17 cellular contexts compared by ENCODE assay signal in the genomic region with DNA sequence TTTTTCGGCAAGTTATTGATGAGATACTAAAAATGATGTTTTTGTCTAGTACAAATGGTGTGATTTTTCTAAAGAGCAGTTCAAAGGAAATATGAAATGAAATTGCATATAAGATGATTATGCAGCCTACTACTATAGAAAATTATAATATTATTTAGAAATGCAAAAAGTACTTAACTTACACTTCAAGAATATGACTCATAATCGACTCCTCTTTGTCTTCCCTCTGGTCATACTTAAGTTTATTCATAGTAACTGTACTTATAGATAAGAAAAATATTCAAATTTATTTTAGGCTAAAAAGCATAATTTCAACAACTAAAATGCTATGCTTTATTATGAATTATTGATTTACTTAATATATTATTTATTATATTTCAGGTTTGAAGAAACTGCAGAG. TPM values are rescaled to one million over a fixed set of nuclear protein-coding genes. Genes with fewer than 3 reads are reported as not detected.
DNase-seq lines count a peak whose midpoint lies in the region; ATAC-seq, FAIRE-seq and TF ChIP-seq lines count a peak whose summit lies in the region.
"Had no signal": no experiment of that assay in that cellular context is flagged by ENCODE, and none has a peak within 500 bp of the region (broad histone marks: within the 10 kb centered on the region; RNA-seq: fewer than 3 reads in every experiment).

No MANE protein-coding gene starts in this region.

- in situ Hi-C loops in HepG2 (cut with HindIII; ENCODE audit: extremely low pct_ligation_motif_present, low pct_unique_long_range_greater_than_20kb), result no loop called here

- TF ChIP-seq EP300 in SK-N-SH (IDR thresholded peaks at IDR 0.05; ENCODE audit: borderline replicate concordance in 1 of 2, low read depth in 1 of 2, low read length in 1 of 2) (no peak), HepG2 (IDR thresholded peaks at IDR 0.05; ENCODE audit: low read depth in 2 of 2, low read length in 2 of 2) (no peak), HepG2 (CRISPR knock-in tag; IDR thresholded peaks at IDR 0.05; ENCODE audit: borderline replicate concordance) (no peak)

- H3K27ac ChIP-seq in SK-N-SH (ENCODE audit: low read depth in 2 of 2, low read length in 1 of 2) (no peak overlapping the region; a peak in 1 of 4 replicates), endothelial cell of umbilical vein (ENCODE audit: insufficient read depth, low read depth, low read length) (no peak overlapping the region), HepG2 (ENCODE audit: extremely low read length, insufficient read depth, low read length) (no peak overlapping the region)
- H3K27ac ChIP-seq: HL-60, Peyer's patch had no signal

- H3K4me1 ChIP-seq in SK-N-SH (ENCODE audit: control insufficient read depth in 1 of 2, insufficient read depth in 2 of 2, low read depth in 1 of 2, low read length in 1 of 2) (peaks cover 10% of the 10 kb centered on the region in 2 experiments; a peak in 3 of 4 replicates), endothelial cell of umbilical vein (ENCODE audit: control insufficient read depth, extremely low read depth, insufficient read depth, low read length) (peaks cover 3% of the 10 kb centered on the region), HepG2 (ENCODE audit: insufficient read depth, low read length) (no peaks in the 10 kb centered on the region)
- H3K4me1 ChIP-seq: Peyer's patch had no signal

- POLR2A ChIA-PET in SK-N-SH (lab: Yijun Ruan, JAX) (no interaction called here), endothelial cell of umbilical vein (lab: Charles Lee) (no interaction called here), HepG2 (lab: Yijun Ruan, JAX) (no interaction called here)

- no peak for TF ChIP-seq POLR2A in endothelial cell of umbilical vein (IDR thresholded peaks at IDR 0.05; ENCODE audit: low read depth, low read length)
- TF ChIP-seq POLR2A in HepG2 (IDR thresholded peaks at IDR 0.05; ENCODE audit: insufficient read depth in 1 of 2, low read depth in 2 of 2, low read length in 2 of 2), result no peak

- no peak for TF ChIP-seq RAD21 in SK-N-SH (IDR thresholded peaks at IDR 0.05; ENCODE audit: low read length)
- no peak for TF ChIP-seq RAD21 in HepG2 (CRISPR knock-in tag; IDR thresholded peaks at IDR 0.05)

- no peaks in the 10 kb centered on the region for H3K27me3 Mint-ChIP-seq in activated T-helper 2 cell treated with anti-CD3 and anti-CD28 coated beads, Interferon-gamma antibody, Interleukin-2, Interleukin-4, amounts not matched to agents 10 μg/mL and 5 μg/mL and 100 μg/mL, durations not matched to agents 14 hours and 24 hours and 36 hours (ENCODE audit: low read depth)
- H3K27me3 Mint-ChIP-seq: IgD-negative memory B cell had no signal

- no peaks in the 10 kb centered on the region for H3K9me2 ChIP-seq in SK-N-SH

- intact Hi-C loops in endothelial cell of umbilical vein (cut with micrococcal nuclease) (loop anchor here (10.0 kb wide), 2 partner anchors 192 to 982 kb away; partner anchors contain the start of gene HMGB2), posterior cingulate gyrus (cut with DNase I) (loop anchor here (5.0 kb wide), 1 partner anchor 95 kb away; no protein-coding TSS in a partner anchor), HepG2 (cut with micrococcal nuclease; ENCODE audit: unreplicated experiment) (no loop called here)
- intact Hi-C loops in activated T-helper 2 cell treated with anti-CD3 and anti-CD28 coated beads, Interferon-gamma antibody, Interleukin-2, Interleukin-4, amounts not matched to agents 10 μg/mL and 5 μg/mL and 100 μg/mL, durations not matched to agents 14 hours and 24 hours and 36 hours (cut with micrococcal nuclease), result no loop called here

- H3K79me2 ChIP-seq in SK-N-SH (ENCODE audit: insufficient read depth) (no peaks in the 10 kb centered on the region), endothelial cell of umbilical vein (ENCODE audit: control insufficient read depth, insufficient read depth, low read length) (no peaks in the 10 kb centered on the region), HepG2 (ENCODE audit: insufficient read depth, low read length) (no peaks in the 10 kb centered on the region)

- H3K4me1 Mint-ChIP-seq in activated T-helper 2 cell treated with anti-CD3 and anti-CD28 coated beads, Interferon-gamma antibody, Interleukin-2, Interleukin-4, amounts not matched to agents 10 μg/mL and 5 μg/mL and 100 μg/mL, durations not matched to agents 14 hours and 24 hours and 36 hours (ENCODE audit: low read depth), result peaks cover 3% of the 10 kb centered on the region
- H3K4me1 Mint-ChIP-seq: CD14-positive monocyte had no signal

- no peaks in the 10 kb centered on the region for H4K20me1 ChIP-seq in SK-N-SH (ENCODE audit: insufficient read depth)
- no peaks in the 10 kb centered on the region for H4K20me1 ChIP-seq in endothelial cell of umbilical vein (replicated peaks; ENCODE audit: control insufficient read depth, extremely low read depth, insufficient read depth, low read length)
- no peaks in the 10 kb centered on the region for H4K20me1 ChIP-seq in HepG2 (ENCODE audit: insufficient read depth, low read length)

- H3K4me3 Mint-ChIP-seq in activated T-helper 2 cell treated with anti-CD3 and anti-CD28 coated beads, Interferon-gamma antibody, Interleukin-2, Interleukin-4, amounts not matched to agents 10 μg/mL and 5 μg/mL and 100 μg/mL, durations not matched to agents 14 hours and 24 hours and 36 hours (ENCODE audit: low read depth), result no peak overlapping the region
- H3K4me3 Mint-ChIP-seq: CD14-positive monocyte, IgD-negative memory B cell had no signal

- no peaks in the 10 kb centered on the region for H3K9me3 Mint-ChIP-seq in activated T-helper 2 cell treated with anti-CD3 and anti-CD28 coated beads, Interferon-gamma antibody, Interleukin-2, Interleukin-4, amounts not matched to agents 10 μg/mL and 5 μg/mL and 100 μg/mL, durations not matched to agents 14 hours and 24 hours and 36 hours
- H3K9me3 Mint-ChIP-seq: CD14-positive monocyte, IgD-negative memory B cell had no signal

- BruUV-seq in endothelial cell of umbilical vein (replicated peaks; lab: Mats Ljungman, UMichigan) (no TSS peak), HepG2 (replicated peaks; lab: Mats Ljungman, UMichigan) (no TSS peak)

- H2AFZ ChIP-seq in SK-N-SH (ENCODE audit: low read depth) (no peak overlapping the region), endothelial cell of umbilical vein (ENCODE audit: low read depth, low read length) (no peak overlapping the region), HepG2 (ENCODE audit: low read length) (no peak overlapping the region)

- CTCF ChIA-PET in SK-N-SH (lab: Yijun Ruan, JAX) (no interaction called here), endothelial cell of umbilical vein (lab: Charles Lee) (no interaction called here), HepG2 (lab: Yijun Ruan, JAX; ENCODE audit: low intra/inter-chr PET ratio, low total read pairs) (interaction anchor here (0.7 kb wide), 1 partner anchor 95 kb away, joined by 3 read pairs; no protein-coding TSS in a partner anchor)

- H3K9ac ChIP-seq in SK-N-SH (no peak overlapping the region), endothelial cell of umbilical vein (replicated peaks; ENCODE audit: extremely low read depth, insufficient read depth, low read length) (no peak overlapping the region), HepG2 (ENCODE audit: insufficient read depth, low read depth, low read length) (no peak overlapping the region)

- no peaks in the 10 kb centered on the region for H3K9me1 ChIP-seq in endothelial cell of umbilical vein (replicated peaks; ENCODE audit: control insufficient read depth, extremely low read depth, insufficient read depth, low read length)

- peaks cover 9% of the 10 kb centered on the region for H3F3A ChIP-seq in SK-N-SH (replicated peaks; ENCODE audit: insufficient read depth)

- H3K27ac Mint-ChIP-seq in activated T-helper 2 cell treated with anti-CD3 and anti-CD28 coated beads, Interferon-gamma antibody, Interleukin-2, Interleukin-4, amounts not matched to agents 10 μg/mL and 5 μg/mL and 100 μg/mL, durations not matched to agents 14 hours and 24 hours and 36 hours, result no peak overlapping the region
- H3K27ac Mint-ChIP-seq: CD14-positive monocyte, IgD-negative memory B cell had no signal

- no peaks in the 10 kb centered on the region for H3K9me3 ChIP-seq in SK-N-SH
- no peaks in the 10 kb centered on the region for H3K9me3 ChIP-seq in endothelial cell of umbilical vein (replicated peaks; ENCODE audit: control insufficient read depth, insufficient read depth, low read length)
- no peaks in the 10 kb centered on the region for H3K9me3 ChIP-seq in HepG2 (ENCODE audit: low read length)
- H3K9me3 ChIP-seq: MG63, Peyer's patch had no signal

- H3K27me3 ChIP-seq in SK-N-SH (ENCODE audit: insufficient read depth) (no peaks in the 10 kb centered on the region), endothelial cell of umbilical vein (ENCODE audit: control insufficient read depth in 2 of 2, insufficient read depth in 2 of 2, low read length in 2 of 2) (no peaks in the 10 kb centered on the region), HepG2 (ENCODE audit: control insufficient read depth in 1 of 2, insufficient read depth in 2 of 2, low read length in 2 of 2) (no peaks in the 10 kb centered on the region)
- H3K27me3 ChIP-seq: MG63, Peyer's patch had no signal

- ATAC-seq in SK-N-SH treated with all-trans-retinoic acid at 6 μM for 48 hours, result no peak
- ATAC-seq in HepG2, result no peak

- no peak for DNase-seq in SK-N-SH
- no peak for DNase-seq in endothelial cell of umbilical vein (ENCODE audit: low read depth, low spot score)
- DNase-seq in iris pigment epithelial cell (ENCODE audit: low read depth), result peak; percentile 25
- no peak for DNase-seq in posterior cingulate gyrus
- no peak for DNase-seq in HepG2 (ENCODE audit: low spot score)
- DNase-seq in activated T-helper 2 cell treated with anti-CD3 and anti-CD28 coated beads, Interferon-gamma antibody, Interleukin-2, Interleukin-4, amounts not matched to agents 10 μg/mL and 5 μg/mL and 100 μg/mL, durations not matched to agents 14 hours and 24 hours and 36 hours (ENCODE audit: low spot score), result no peak
- DNase-seq in NCI-H510A (lab: John Stamatoyannopoulos, UW), result no peak
- DNase-seq: H7, Kasumi-1, MG63, NCI-H1092, Peyer's patch, Right ventricle myocardium superior had no signal

- peaks cover 14% of the 10 kb centered on the region for H3K36me3 Mint-ChIP-seq in activated T-helper 2 cell treated with anti-CD3 and anti-CD28 coated beads, Interferon-gamma antibody, Interleukin-2, Interleukin-4, amounts not matched to agents 10 μg/mL and 5 μg/mL and 100 μg/mL, durations not matched to agents 14 hours and 24 hours and 36 hours (ENCODE audit: low read depth)

- H3K4me3 ChIP-seq in SK-N-SH (ENCODE audit: low read depth in 2 of 2, low read length in 1 of 2), result no peak overlapping the region
- H3K4me3 ChIP-seq in endothelial cell of umbilical vein (replicated peaks in 1 of 3; ENCODE audit: insufficient read depth in 1 of 3, low read depth in 1 of 3, low read length in 3 of 3), result no peak overlapping the region
- H3K4me3 ChIP-seq in HepG2 (replicated peaks in 1 of 3; ENCODE audit: insufficient read depth in 1 of 3, low read depth in 2 of 3, low read length in 3 of 3), result no peak overlapping the region
- H3K4me3 ChIP-seq: MG63, Peyer's patch had no signal

- 49% methylated on average over 2 of the region's 2 CpGs for WGBS in SK-N-SH (ENCODE audit: low lambda C conversion rate)
- WGBS in HepG2 (ENCODE audit: low lambda C conversion rate), result 48% methylated on average over 2 of the region's 2 CpGs

- dilution Hi-C loops in endothelial cell of umbilical vein (cut with MboI; ENCODE audit: extremely low pct_ligation_motif_present, low sequenced_read_pairs), result no loop called here

- H3K4me2 ChIP-seq in SK-N-SH (no peak overlapping the region), endothelial cell of umbilical vein (ENCODE audit: insufficient read depth, low read length) (no peak overlapping the region), HepG2 (ENCODE audit: low read depth, low read length) (no peak overlapping the region)

- peaks cover 21 to 42% of the 10 kb centered on the region in 2 experiments for H3K36me3 ChIP-seq in SK-N-SH (replicated peaks in 1 of 2; ENCODE audit: control insufficient read depth in 1 of 2, insufficient read depth in 2 of 2, low read length in 1 of 2)
- H3K36me3 ChIP-seq in endothelial cell of umbilical vein (ENCODE audit: control insufficient read depth in 2 of 2, extremely low read depth in 1 of 2, insufficient read depth in 2 of 2, low read length in 2 of 2), result no peaks in the 10 kb centered on the region
- peaks cover 3% of the 10 kb centered on the region in 2 experiments; a peak in 3 of 5 replicates for H3K36me3 ChIP-seq in HepG2 (replicated peaks in 1 of 2; ENCODE audit: control insufficient read depth in 1 of 2, insufficient read depth in 2 of 2, low read length in 2 of 2)

- FAIRE-seq in endothelial cell of umbilical vein (lab: Jason Lieb, UNC) (no peak), HepG2 (lab: Jason Lieb, UNC) (no peak)

- no peak for TF ChIP-seq CTCF in SK-N-SH (IDR thresholded peaks at IDR 0.05)
- TF ChIP-seq CTCF in endothelial cell of umbilical vein (IDR thresholded peaks at IDR 0.05; ENCODE audit: extremely low read depth in 1 of 2, insufficient read depth in 1 of 2, low read depth in 1 of 2, low read length in 2 of 2), result no peak
- no peak for TF ChIP-seq CTCF in HepG2 (CRISPR knock-in tag; IDR thresholded peaks at IDR 0.05)

RNA-seq across cellular contexts. Expression of gene CEP44, which starts 33.2 kb away (rescaled TPM):
- polyA plus RNA-seq in SK-N-SH (2012; rRNA removed) (3.8 and 7.3 TPM in 2 replicates), endothelial cell of umbilical vein (1.7 and 2.0 TPM in 2 replicates), HepG2 (2011; rRNA removed) (4.9 and 5.5 TPM in 2 replicates)
- polyA plus RNA-seq in SK-N-SH (2012; cell fraction: cytosol; rRNA removed), result 5.0 and 5.4 TPM in 2 replicates
- polyA plus RNA-seq in SK-N-SH (2012; cell fraction: nucleus; rRNA removed), result 7.8 and 16.3 TPM in 2 replicates
- total RNA-seq in endothelial cell of umbilical vein (8.2 and 13.0 TPM in 2 replicates), HepG2 (2016; rRNA removed; fragmentation: Illumina TruSeq; extraction: Trizol) (11.9 and 13.3 TPM in 2 replicates)
- 2.8 and 3.8 TPM in 2 replicates for polyA plus RNA-seq in endothelial cell of umbilical vein (2011; cell fraction: cytosol; rRNA removed)
- 5.4 and 7.6 TPM in 2 replicates for polyA plus RNA-seq in endothelial cell of umbilical vein (2011; cell fraction: nucleus; rRNA removed)
- 4.5 and 7.1 TPM in 2 replicates for polyA plus RNA-seq in endothelial cell of umbilical vein (2012)
- polyA minus RNA-seq in endothelial cell of umbilical vein, result 4.1 and 5.9 TPM in 2 replicates
- 11.0 TPM for polyA minus RNA-seq in endothelial cell of umbilical vein (2011; cell fraction: cytosol; rRNA and poly(A)+ RNA removed)
- polyA minus RNA-seq in endothelial cell of umbilical vein (2011; cell fraction: nucleus; rRNA and poly(A)+ RNA removed), result 7.0 and 9.0 TPM in 2 replicates
- 1.4 and 2.3 TPM in 2 replicates for total RNA-seq in HepG2 (2016; cell fraction: cytosol; rRNA removed; fragmentation: Illumina TruSeq; extraction: Trizol; ENCODE audit: low read depth)
- 11.2 and 18.1 TPM in 2 replicates for total RNA-seq in HepG2 (2016; cell fraction: insoluble cytoplasmic fraction; rRNA removed; fragmentation: Illumina TruSeq; extraction: Trizol)
- 3.9 and 5.3 TPM in 2 replicates for total RNA-seq in HepG2 (2016; cell fraction: membrane; rRNA removed; fragmentation: Illumina TruSeq; extraction: Trizol)
- 14.5 and 17.5 TPM in 2 replicates for total RNA-seq in HepG2 (2016; cell fraction: nucleus; rRNA removed; fragmentation: Illumina TruSeq; extraction: Trizol)
- 1.9 and 3.0 TPM in 2 replicates for polyA plus RNA-seq in HepG2 (2011; cell fraction: cytosol; rRNA removed)
- polyA plus RNA-seq in HepG2 (2011; cell fraction: nucleus; rRNA removed), result 4.4 and 6.3 TPM in 2 replicates
- polyA plus RNA-seq in HepG2 (2012), result 6.9 and 7.1 TPM in 2 replicates
- 0.22 and 0.40 TPM in 2 replicates for polyA plus RNA-seq in HepG2 (2016; cell fraction: cytosol; fragmentation: Illumina TruSeq; extraction: Trizol; ENCODE audit: low read depth)
- 6.8 and 8.4 TPM in 2 replicates for polyA plus RNA-seq in HepG2 (2016; cell fraction: insoluble cytoplasmic fraction; fragmentation: Illumina TruSeq; extraction: Trizol; ENCODE audit: low read depth)
- 0.85 and 1.0 TPM in 2 replicates for polyA plus RNA-seq in HepG2 (2016; cell fraction: membrane; fragmentation: Illumina TruSeq; extraction: Trizol; ENCODE audit: low read depth)
- 12.3 and 12.9 TPM in 2 replicates for polyA plus RNA-seq in HepG2 (2016; cell fraction: nucleus; fragmentation: Illumina TruSeq; extraction: Trizol; ENCODE audit: insufficient read depth, low read depth)
- polyA minus RNA-seq in HepG2 (2011; rRNA and poly(A)+ RNA removed; ENCODE audit: low replicate concordance), result 3.1 and 15.7 TPM in 2 replicates
- polyA minus RNA-seq in HepG2 (2011; cell fraction: cytosol; rRNA and poly(A)+ RNA removed), result 5.1 and 5.7 TPM in 2 replicates
- 21.4 and 25.0 TPM in 2 replicates for polyA minus RNA-seq in HepG2 (2011; cell fraction: nucleus; rRNA and poly(A)+ RNA removed)
- total RNA-seq in activated T-helper 2 cell treated with anti-CD3 and anti-CD28 coated beads, Interferon-gamma antibody, Interleukin-2, Interleukin-4, amounts not matched to agents 10 μg/mL and 5 μg/mL and 100 μg/mL, durations not matched to agents 14 hours and 24 hours and 36 hours, result 17.4 and 19.6 TPM in 2 replicates

RNA-seq across cellular contexts. Expression of gene FBXO8, which starts 33.5 kb away (rescaled TPM):
- polyA plus RNA-seq in SK-N-SH (2012; rRNA removed) (16.0 and 21.4 TPM in 2 replicates), endothelial cell of umbilical vein (8.8 and 9.9 TPM in 2 replicates), HepG2 (2011; rRNA removed) (11.0 and 15.2 TPM in 2 replicates)
- polyA plus RNA-seq in SK-N-SH (2012; cell fraction: cytosol; rRNA removed), result 21.7 and 21.9 TPM in 2 replicates
- 8.5 and 10.4 TPM in 2 replicates for polyA plus RNA-seq in SK-N-SH (2012; cell fraction: nucleus; rRNA removed)
- total RNA-seq in endothelial cell of umbilical vein (11.9 and 14.5 TPM in 2 replicates), HepG2 (2016; rRNA removed; fragmentation: Illumina TruSeq; extraction: Trizol) (11.7 and 18.6 TPM in 2 replicates)
- polyA plus RNA-seq in endothelial cell of umbilical vein (2011; cell fraction: cytosol; rRNA removed), result 12.9 and 13.0 TPM in 2 replicates
- 6.8 and 7.3 TPM in 2 replicates for polyA plus RNA-seq in endothelial cell of umbilical vein (2011; cell fraction: nucleus; rRNA removed)
- polyA plus RNA-seq in endothelial cell of umbilical vein (2012), result 9.3 and 9.6 TPM in 2 replicates
- 14.8 and 16.4 TPM in 2 replicates for polyA minus RNA-seq in endothelial cell of umbilical vein
- polyA minus RNA-seq in endothelial cell of umbilical vein (2011; cell fraction: cytosol; rRNA and poly(A)+ RNA removed), result 10.3 TPM
- 21.0 and 23.4 TPM in 2 replicates for polyA minus RNA-seq in endothelial cell of umbilical vein (2011; cell fraction: nucleus; rRNA and poly(A)+ RNA removed)
- total RNA-seq in HepG2 (2016; cell fraction: cytosol; rRNA removed; fragmentation: Illumina TruSeq; extraction: Trizol; ENCODE audit: low read depth), result 3.1 and 3.2 TPM in 2 replicates
- total RNA-seq in HepG2 (2016; cell fraction: insoluble cytoplasmic fraction; rRNA removed; fragmentation: Illumina TruSeq; extraction: Trizol), result 10.9 and 16.2 TPM in 2 replicates
- 6.2 and 6.9 TPM in 2 replicates for total RNA-seq in HepG2 (2016; cell fraction: membrane; rRNA removed; fragmentation: Illumina TruSeq; extraction: Trizol)
- 6.1 and 7.7 TPM in 2 replicates for total RNA-seq in HepG2 (2016; cell fraction: nucleus; rRNA removed; fragmentation: Illumina TruSeq; extraction: Trizol)
- 9.2 and 11.0 TPM in 2 replicates for polyA plus RNA-seq in HepG2 (2011; cell fraction: cytosol; rRNA removed)
- 4.2 and 4.3 TPM in 2 replicates for polyA plus RNA-seq in HepG2 (2011; cell fraction: nucleus; rRNA removed)
- 8.7 and 10.7 TPM in 2 replicates for polyA plus RNA-seq in HepG2 (2012)
- 0.85 and 1.3 TPM in 2 replicates for polyA plus RNA-seq in HepG2 (2016; cell fraction: cytosol; fragmentation: Illumina TruSeq; extraction: Trizol; ENCODE audit: low read depth)
- 10.4 and 16.6 TPM in 2 replicates for polyA plus RNA-seq in HepG2 (2016; cell fraction: insoluble cytoplasmic fraction; fragmentation: Illumina TruSeq; extraction: Trizol; ENCODE audit: low read depth)
- 2.1 and 2.8 TPM in 2 replicates for polyA plus RNA-seq in HepG2 (2016; cell fraction: membrane; fragmentation: Illumina TruSeq; extraction: Trizol; ENCODE audit: low read depth)
- 6.7 and 6.9 TPM in 2 replicates for polyA plus RNA-seq in HepG2 (2016; cell fraction: nucleus; fragmentation: Illumina TruSeq; extraction: Trizol; ENCODE audit: insufficient read depth, low read depth)
- polyA minus RNA-seq in HepG2 (2011; rRNA and poly(A)+ RNA removed; ENCODE audit: low replicate concordance), result 16.6 and 18.4 TPM in 2 replicates
- 7.9 and 8.5 TPM in 2 replicates for polyA minus RNA-seq in HepG2 (2011; cell fraction: cytosol; rRNA and poly(A)+ RNA removed)
- polyA minus RNA-seq in HepG2 (2011; cell fraction: nucleus; rRNA and poly(A)+ RNA removed), result 31.1 and 34.4 TPM in 2 replicates
- total RNA-seq in activated T-helper 2 cell treated with anti-CD3 and anti-CD28 coated beads, Interferon-gamma antibody, Interleukin-2, Interleukin-4, amounts not matched to agents 10 μg/mL and 5 μg/mL and 100 μg/mL, durations not matched to agents 14 hours and 24 hours and 36 hours, result 15.5 and 17.2 TPM in 2 replicates

Comparison
In these comparisons a context has a peak if more than half of its experiments do, and no peak if none do; other contexts are left out.
1. intact Hi-C loops: an anchor here in endothelial cell of umbilical vein (10.0 kb wide) and posterior cingulate gyrus (5.0 kb wide); none called in HepG2 and activated T-helper 2 cell treated with anti-CD3 and anti-CD28 coated beads, Interferon-gamma antibody, Interleukin-2, Interleukin-4, amounts not matched to agents 10 μg/mL and 5 μg/mL and 100 μg/mL, durations not matched to agents 14 hours and 24 hours and 36 hours.
2. Of the 25 proteins assayed by ChIP-seq in both HepG2 and SK-N-SH: peak only in HepG2: none; only in SK-N-SH: FOSL2; in both: none; in neither: 24.